In the genomic region with DNA sequence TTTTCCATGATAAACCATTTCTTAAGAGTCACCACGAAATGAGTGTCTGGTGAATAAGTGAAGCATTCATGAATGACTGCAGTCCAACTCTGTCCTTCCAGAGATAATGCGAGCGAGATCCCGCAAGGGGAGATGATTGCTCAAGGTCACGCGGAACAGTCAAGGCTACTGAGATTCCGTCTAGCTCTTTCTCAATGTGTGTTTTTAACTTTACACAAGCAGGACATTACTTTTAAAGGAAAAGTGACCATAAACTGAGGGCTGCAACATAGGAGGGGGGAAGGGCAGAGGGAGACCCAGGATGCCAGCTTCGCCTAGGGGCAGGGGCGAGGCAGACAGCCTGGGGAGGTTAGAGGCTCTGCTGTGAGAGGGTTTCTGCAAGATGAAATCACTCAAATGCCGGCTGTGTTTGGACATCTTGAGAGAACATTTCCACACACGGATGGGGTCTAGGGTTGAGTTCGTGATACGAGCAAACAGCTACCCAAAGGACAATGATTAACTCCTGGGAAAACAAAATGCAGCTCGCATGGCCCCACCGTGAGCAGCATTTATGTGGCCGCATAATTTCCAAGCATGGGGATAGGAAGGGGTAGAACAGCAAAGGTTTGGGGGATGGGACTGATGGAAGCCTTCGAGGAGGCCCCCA, we compare ENCODE assay signal across 23 cellular contexts. TPM values are rescaled to one million over a fixed set of nuclear protein-coding genes. Genes with fewer than 3 reads are reported as not detected.
DNase-seq lines count a peak whose midpoint lies in the region; ATAC-seq and TF ChIP-seq lines count a peak whose summit lies in the region.
"Had no signal": no experiment of that assay in that cellular context is flagged by ENCODE, and none has a peak within 500 bp of the region (broad histone marks: within the 10 kb centered on the region; RNA-seq: fewer than 3 reads in every experiment).

No MANE protein-coding gene starts in this region.

- H3K9ac ChIP-seq in BLaER1: no peak overlapping the region

- H3K4me1 ChIP-seq in BLaER1 (peaks cover 24% of the 10 kb centered on the region), ovary (ENCODE audit: insufficient read depth) (peaks cover 7% of the 10 kb centered on the region), testis (no peaks in the 10 kb centered on the region)

- H3K9me3 ChIP-seq in BLaER1: no peaks in the 10 kb centered on the region
- H3K9me3 ChIP-seq in ovary: no peaks in the 10 kb centered on the region
- H3K9me3 ChIP-seq in testis: no peaks in the 10 kb centered on the region

- H3K27ac ChIP-seq in BLaER1 (no peak overlapping the region), ovary (no peak overlapping the region), testis (no peak overlapping the region)
- H3K27ac ChIP-seq: PC-9 had no signal

- peak; percentile 90 for DNase-seq in amniotic epithelial cell (ENCODE audit: low read depth)
- DNase-seq in left lobe of liver (ENCODE audit: low spot score): peak; percentile 69
- peak in 3 of 5 donors; percentile 26 to 53 (median 30) for DNase-seq in ovary
- DNase-seq in testis: no peak
- DNase-seq in activated effector memory CD4-positive, alpha-beta T cell treated with Interleukin-2 at 50 U/mL for 16 hours: no peak
- DNase-seq: 8988T, AML-193, EL, GF-D8, KG1, NCI-H1092, NCI-H1436, NCI-H1930, NCI-H226, NCI-H510A treated with DMSO at 0.1 percent for 48 hours, NCI-H748 treated with DMSO at 0.1 percent for 48 hours, PC-9, RPMI8226, SHP77 had no signal

- TF ChIP-seq POLR2A in ovary (IDR thresholded peaks at IDR 0.05) (no peak), testis (IDR thresholded peaks at IDR 0.05) (no peak)

- no peak for TF ChIP-seq EP300 in ovary (IDR thresholded peaks at IDR 0.05)

- H3K36me3 ChIP-seq in BLaER1 (no peaks in the 10 kb centered on the region), ovary (no peaks in the 10 kb centered on the region), testis (ENCODE audit: low read depth, missing control alignments) (no peaks in the 10 kb centered on the region)

- TF ChIP-seq CTCF in ovary (IDR thresholded peaks at IDR 0.05) (no peak), testis (IDR thresholded peaks at IDR 0.05) (no peak)

- peak overlapping the region; percentile 47 for H3K4me2 ChIP-seq in BLaER1
- H3K4me2 ChIP-seq: PC-9 had no signal

- intact Hi-C loops in ovary (cut with DNase I) (no loop called here), testis (cut with DNase I; ENCODE audit: low total_unique reads) (no loop called here)

- H3K27me3 ChIP-seq in BLaER1: peaks cover 69% of the 10 kb centered on the region
- no peaks in the 10 kb centered on the region for H3K27me3 ChIP-seq in ovary
- no peaks in the 10 kb centered on the region for H3K27me3 ChIP-seq in testis

- H3K4me3 ChIP-seq in BLaER1 (no peak overlapping the region), ovary (no peak overlapping the region), testis (no peak overlapping the region)
- H3K4me3 ChIP-seq: PC-9 had no signal

- WGBS in ovary, 3 donors: 46 to 59% (median 50%) methylated on average over 17 of the region's 17 CpGs
- WGBS in testis, 2 donors: 33 to 43% methylated on average over 16 to 17 of the region's 17 CpGs

- ATAC-seq in left lobe of liver (peak; percentile 28), GM21737 (IDR thresholded peaks at IDR 0.05; ENCODE audit: unreplicated experiment) (no peak)

- no peaks in the 10 kb centered on the region; the same call in 1 of the 2 replicates for H4K20me1 ChIP-seq in BLaER1

RNA-seq across cellular contexts. Expression of gene CCNQ, which starts 23.8 kb away (rescaled TPM):
- 8.7 TPM for total RNA-seq in left lobe of liver
- total RNA-seq in ovary: 10 to 100 TPM; 15.5 to 20.0 (median 19.3) TPM
- polyA plus RNA-seq in ovary: 10 to 100 TPM; 16.8 to 23.8 TPM
- total RNA-seq in testis: 10 to 100 TPM; 26.9 to 27.6 TPM
- polyA plus RNA-seq in testis (ENCODE audit: insufficient read depth, low read depth, low replicate concordance): 19.6 TPM

RNA-seq across cellular contexts. Expression of gene DUSP9, which starts 24.2 kb away (rescaled TPM):
- 0.60 TPM for total RNA-seq in left lobe of liver
- total RNA-seq in ovary: 1 to 10 TPM in 3 of 7 donors, under 1 TPM in 4; 0.12 to 3.7 (median 0.74) TPM
- polyA plus RNA-seq in ovary: under 1 TPM in 1 of 2 donors, not detected in 1; 0.28 TPM
- total RNA-seq in testis: 10 to 100 TPM in 1 of 2 donors, 1 to 10 TPM in 1; 6.2 to 10.2 TPM
- polyA plus RNA-seq in testis (ENCODE audit: insufficient read depth, low read depth, low replicate concordance): 2.5 TPM
- polyA plus RNA-seq: AG04450, CD14-positive monocyte had no signal

RNA-seq across cellular contexts. Expression of gene PNCK, which starts 50.8 kb away (rescaled TPM):
- not detected for total RNA-seq in left lobe of liver
- total RNA-seq in ovary: 1 to 10 TPM in 4 of 7 donors, under 1 TPM in 2, not detected in 1; 0.51 to 5.9 (median 1.6) TPM
- 1 to 10 TPM in 1 of 2 donors, under 1 TPM in 1; 0.87 to 1.1 TPM for polyA plus RNA-seq in ovary
- total RNA-seq in testis: 10 to 100 TPM; 41.0 to 51.5 TPM
- polyA plus RNA-seq in testis (ENCODE audit: insufficient read depth, low read depth, low replicate concordance): 19.9 TPM
- polyA plus RNA-seq: AG04450, CD14-positive monocyte had no signal

Comparison
In these comparisons a context has a peak if more than half of its experiments do, and no peak if none do; other contexts are left out.
1. DNase-seq: peak in amniotic epithelial cell (single experiment), left lobe of liver (single experiment) and ovary (3 of 5); none in testis (single experiment) and activated effector memory CD4-positive, alpha-beta T cell treated with Interleukin-2 at 50 U/mL for 16 hours (single experiment).
2. RNA of gene PNCK, which starts 50.8 kb away (total RNA-seq): 41.0 to 51.5 TPM in testis; 0.51 to 5.9 TPM in ovary and not detected in left lobe of liver (single experiment); every median in the first group is over 4 times any median in the second.